Comparison of ENCODE assay signal across 8 cellular contexts in the genomic region with DNA sequence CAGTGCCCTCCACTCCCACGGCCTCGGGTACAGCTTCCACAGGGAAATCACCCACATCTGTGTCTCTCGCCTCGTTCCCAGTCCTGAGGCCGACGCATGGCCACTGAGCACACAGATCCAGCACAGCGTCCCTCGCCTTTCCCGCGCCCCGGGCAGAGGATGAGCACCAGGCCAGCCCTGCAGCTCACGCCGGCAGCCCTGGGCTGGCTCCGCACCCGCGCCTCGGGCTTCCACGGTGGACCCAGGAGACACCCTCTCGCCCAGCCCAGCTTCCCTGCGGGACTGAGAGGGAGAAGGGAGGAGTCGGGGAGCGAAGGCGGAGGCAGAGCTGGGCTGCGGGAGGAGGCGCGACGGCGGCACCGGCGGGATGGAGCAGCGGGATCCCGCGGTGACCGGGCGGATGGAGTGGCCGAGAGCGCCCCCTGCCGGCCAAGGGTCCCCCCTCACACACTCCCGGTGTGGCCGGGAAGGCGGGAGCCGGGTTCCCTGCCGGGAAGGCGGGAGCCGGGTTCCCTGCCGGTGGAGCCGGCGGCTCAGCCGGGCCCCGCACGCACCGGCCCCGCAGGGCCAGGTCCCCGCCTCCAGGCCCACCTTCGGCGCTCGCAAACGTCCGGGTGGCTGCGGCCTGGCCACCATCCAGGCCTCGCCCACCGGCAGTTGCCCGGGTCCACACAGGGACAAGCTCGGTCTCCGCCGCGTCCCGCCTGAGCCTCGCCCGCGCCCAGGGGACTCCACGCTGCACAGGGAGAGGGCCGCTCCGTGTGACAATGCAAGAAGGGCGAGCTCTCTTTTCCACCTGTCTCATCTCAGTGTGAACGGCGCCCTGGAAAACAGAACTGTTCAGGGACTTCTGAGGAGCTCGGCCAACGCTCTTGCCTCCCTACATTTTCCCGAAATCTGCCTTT.
DNase-seq lines count a peak whose midpoint lies in the region; ATAC-seq and TF ChIP-seq lines count a peak whose summit lies in the region.

No MANE protein-coding gene starts in this region.

- no peaks in the 10 kb centered on the region for H3K79me2 ChIP-seq in MM.1S (ENCODE audit: low read length)

- CTCF ChIA-PET in T-cell (lab: Charles Lee): interaction anchor here (0.6 to 2.7 kb wide), 15 partner anchors 9 to 496 kb away, joined by 3 to 20 read pairs (median 4); partner anchors contain the start of gene SEC61G (in 1 of the 2)

- peak overlapping the region; percentile 100 for H2AFZ ChIP-seq in MM.1S (ENCODE audit: low read length)

- H3F3A ChIP-seq in MM.1S (ENCODE audit: insufficient read depth, low read length): no peaks in the 10 kb centered on the region

- H3K4me2 ChIP-seq in MM.1S (ENCODE audit: low read depth, low read length): peak overlapping the region; percentile 100

- peak; percentile 56 to 77 (median 74) for ATAC-seq in T-cell (replicated peaks in 1 of 4)
- peak; percentile 97 to 98 for ATAC-seq in right cardiac atrium
- peak; percentile 96 to 97 (median 96) for ATAC-seq in psoas muscle

- TF ChIP-seq POLR2A in vagina (IDR thresholded peaks at IDR 0.05): no peak

- H3K4me3 Mint-ChIP-seq in T-cell: peak overlapping the region; percentile 83 to 94 (median 86)

- under 1% methylated on average over 80 of the region's 80 CpGs for WGBS in right cardiac atrium
- 1% methylated on average over 52 to 80 of the region's 80 CpGs for WGBS in psoas muscle, 3 donors

- H3K27ac ChIP-seq in MM.1S (ENCODE audit: low read length) (no peak overlapping the region), right cardiac atrium (ENCODE audit: low read length) (no peak overlapping the region), psoas muscle (peak overlapping the region; percentile 37), vagina (peak overlapping the region; percentile 78)

- DNase-seq in GM04504 (ENCODE audit: low read depth) (peak; percentile 56), HCEC 1CT (peak; percentile 66), MM.1S (peak; percentile 58), T-cell (peak in 28 of 34 experiments; percentile 6 to 71 (median 38)), anterior cingulate cortex (lab: John Stamatoyannopoulos, UW) (peak in 57 of 58 donors; percentile 15 to 91 (median 70)), right cardiac atrium (peak; percentile 88 to 95 (median 95)), psoas muscle (peak; percentile 86 to 92), vagina (ENCODE audit: extremely low spot score in 2 of 2) (peak in 1 of 2 donors; percentile 94)

- intact Hi-C loops in right cardiac atrium (cut with DNase I) (loop anchor here (2.0 to 10.0 kb wide), 7 partner anchors 110 to 483 kb away; partner anchors contain the start of gene EGFR (in 1 of the 4)), psoas muscle (cut with DNase I) (loop anchor here (1.0 to 10.0 kb wide), 8 partner anchors 63 to 481 kb away; partner anchors contain the start of gene EGFR (in 1 of the 2)), vagina (cut with DNase I) (loop anchor here (5.0 to 10.0 kb wide), 3 partner anchors 240 to 478 kb away; partner anchors contain the start of gene EGFR)

- H3K9me2 ChIP-seq in MM.1S (replicated peaks; ENCODE audit: insufficient read depth, low read length): no peaks in the 10 kb centered on the region

- no peaks in the 10 kb centered on the region for H3K36me3 ChIP-seq in MM.1S (replicated peaks; ENCODE audit: insufficient read depth, low read length)
- H3K36me3 ChIP-seq in psoas muscle (ENCODE audit: insufficient read depth in 1 of 2, low read depth in 1 of 2): no peaks in the 10 kb centered on the region
- H3K36me3 ChIP-seq in vagina: no peaks in the 10 kb centered on the region

- POLR2A ChIA-PET in T-cell (lab: Charles Lee): no interaction called here

- H3K4me1 ChIP-seq in MM.1S (ENCODE audit: low read length) (0 out of 2 replicates have a peak, but pooled peaks cover 2% of the 10 kb centered on the region), right cardiac atrium (ENCODE audit: control insufficient read depth, insufficient read depth, low read length) (no peaks in the 10 kb centered on the region), psoas muscle (peaks cover 3% of the 10 kb centered on the region), vagina (peaks cover 10% of the 10 kb centered on the region)

- no peaks in the 10 kb centered on the region for H3K36me3 Mint-ChIP-seq in T-cell

- no peaks in the 10 kb centered on the region for H4K20me1 ChIP-seq in MM.1S (ENCODE audit: insufficient read depth, low read length)

- peaks cover 7 to 13% (median 7%) of the 10 kb centered on the region in 3 donors for H3K4me1 Mint-ChIP-seq in T-cell

- H3K9ac ChIP-seq in MM.1S (ENCODE audit: low read length): peak overlapping the region; percentile 65

- H3K9me3 Mint-ChIP-seq in T-cell: no peaks in the 10 kb centered on the region

- H3K27me3 Mint-ChIP-seq in T-cell: peaks cover 51 to 60% of the 10 kb centered on the region in 2 donors

- TF ChIP-seq CTCF in MM.1S (IDR thresholded peaks at IDR 0.05; ENCODE audit: low read length) (peak; percentile 70), psoas muscle (IDR thresholded peaks at IDR 0.05) (peak; percentile 95), vagina (IDR thresholded peaks at IDR 0.05) (peak; percentile 80 to 93 (median 93))

- H3K27me3 ChIP-seq in MM.1S (replicated peaks; ENCODE audit: insufficient read depth, low read length): peaks cover 18% of the 10 kb centered on the region
- no peaks in the 10 kb centered on the region for H3K27me3 ChIP-seq in right cardiac atrium (ENCODE audit: control insufficient read depth, insufficient read depth)
- peaks cover 0 to 3% (median 0%) of the 10 kb centered on the region in 3 donors for H3K27me3 ChIP-seq in psoas muscle (ENCODE audit: insufficient read depth in 3 of 3, low read length in 2 of 3)
- no peaks in the 10 kb centered on the region for H3K27me3 ChIP-seq in vagina

- H3K4me3 ChIP-seq in MM.1S (ENCODE audit: low read length) (peak overlapping the region; percentile 84), right cardiac atrium (ENCODE audit: low read length) (peak overlapping the region; percentile 44), psoas muscle (peak overlapping the region; percentile 80), vagina (peak overlapping the region; percentile 57)

- H3K27ac Mint-ChIP-seq in T-cell: no peak overlapping the region

- H3K9me3 ChIP-seq in MM.1S (replicated peaks; ENCODE audit: insufficient read depth, low read length) (no peaks in the 10 kb centered on the region), right cardiac atrium (ENCODE audit: control insufficient read depth, low read length) (no peaks in the 10 kb centered on the region), psoas muscle (no peaks in the 10 kb centered on the region), vagina (no peaks in the 10 kb centered on the region)

Comparison
In these comparisons a context has a peak if more than half of its experiments do, and no peak if none do; other contexts are left out.
1. H3K27ac ChIP-seq: peak in psoas muscle (single experiment) and vagina (single experiment); none in MM.1S (single experiment) and right cardiac atrium (single experiment).
2. Peak in every context shown above with its lines, with median percentiles within 50 percentile points of each other: H3K4me3 ChIP-seq, CTCF ChIP-seq and ATAC-seq.